ENCODE assay signal across 8 cellular contexts in the genomic region with DNA sequence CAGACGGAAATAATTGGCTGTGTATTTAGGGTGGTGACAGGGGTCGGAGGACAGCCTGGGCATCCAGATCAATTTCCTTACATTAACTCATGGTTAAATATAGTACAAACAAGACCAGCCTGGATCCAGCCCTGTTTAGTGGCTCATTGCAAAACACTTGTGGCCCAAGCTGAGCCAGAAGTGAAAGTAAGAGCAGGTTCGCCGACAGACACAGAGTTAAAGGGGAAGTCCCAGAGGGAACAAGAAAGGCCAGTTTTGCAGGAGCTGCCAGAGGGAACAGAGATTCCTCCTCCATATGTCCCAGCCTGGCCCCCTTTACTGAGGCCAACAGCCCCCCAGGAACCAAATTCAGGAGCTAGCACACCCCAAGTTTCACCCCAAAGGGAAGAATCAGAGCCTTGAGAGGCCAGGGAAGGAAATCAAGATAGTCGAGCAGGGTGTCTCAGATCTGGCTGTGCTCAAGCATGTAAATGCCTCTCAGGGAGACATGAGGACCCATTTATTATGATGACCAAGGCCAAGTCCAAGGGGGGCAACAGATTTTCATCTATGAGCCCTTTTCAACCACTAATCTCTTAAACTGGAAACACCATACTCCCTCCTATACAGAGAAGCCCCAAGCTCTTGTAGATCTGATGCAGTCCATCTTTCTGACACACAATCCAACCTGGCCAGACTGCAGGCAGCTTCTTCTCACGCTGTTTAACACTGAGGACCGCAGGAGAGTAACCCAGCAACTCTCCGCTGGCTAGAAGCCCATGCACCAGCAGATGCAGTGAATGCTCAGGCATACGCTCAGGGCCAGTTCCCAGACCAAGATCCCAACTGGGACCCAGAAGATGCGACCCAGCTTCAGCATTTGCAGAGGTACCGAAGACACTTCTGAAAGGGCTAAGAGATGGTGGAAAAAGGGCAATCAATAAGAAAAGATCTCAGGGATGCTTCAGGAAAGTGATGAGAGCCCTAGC. TPM values are rescaled to one million over a fixed set of nuclear protein-coding genes. Genes with fewer than 3 reads are reported as not detected.
A peak's percentile ranks its signal among the peaks of the same experiment; 100 is the strongest.
DNase-seq lines count a peak whose midpoint lies in the region; ATAC-seq and TF ChIP-seq lines count a peak whose summit lies in the region.

No MANE protein-coding gene starts in this region.

- no peaks in the 10 kb centered on the region for H3K36me3 ChIP-seq in BE2C

- no peaks in the 10 kb centered on the region; the same call in 1 of the 2 replicates for H3K4me1 ChIP-seq in BE2C

- TF ChIP-seq CTCF in WI38 (IDR thresholded peaks at IDR 0.05; ENCODE audit: low read depth, low read length) (no peak), fibroblast of the aortic adventitia (IDR thresholded peaks at IDR 0.05; ENCODE audit: insufficient read depth, low read length) (no peak), BE2C (IDR thresholded peaks at IDR 0.05; ENCODE audit: low read depth, low read length) (no peak)

- H3K4me3 ChIP-seq in WI38 (ENCODE audit: low read depth, low read length), result peak overlapping the region; percentile 46
- peak overlapping the region; percentile 33 for H3K4me3 ChIP-seq in fibroblast of the aortic adventitia (ENCODE audit: low read depth, low read length)
- no peak overlapping the region for H3K4me3 ChIP-seq in BE2C (ENCODE audit: low read depth, low read length)

- ATAC-seq in GM19467 (IDR thresholded peaks at IDR 0.05; ENCODE audit: unreplicated experiment) (peak; percentile 96), HG03571 (IDR thresholded peaks at IDR 0.05; ENCODE audit: unreplicated experiment) (peak; percentile 78)

- H3K27me3 ChIP-seq in BE2C, result no peaks in the 10 kb centered on the region

- DNase-seq in DMS53 treated with DMSO at 0.1 percent for 48 hours (lab: John Stamatoyannopoulos, UW; ENCODE audit: unreplicated experiment) (peak; percentile 86), fibroblast of the aortic adventitia (ENCODE audit: low read depth) (peak; percentile 60), renal cortical epithelial cell (ENCODE audit: low read depth) (peak; percentile 76), foreskin melanocyte (no peak), BE2C (no peak)

- no peaks in the 10 kb centered on the region for H3K9me3 ChIP-seq in BE2C

RNA-seq across cellular contexts. Expression of a gene that starts 15.9 kb away (rescaled TPM):
- 14.1 and 20.5 TPM in 2 replicates for total RNA-seq in fibroblast of the aortic adventitia (ENCODE audit: low replicate concordance)
- total RNA-seq in renal cortical epithelial cell, result 15.6 and 19.4 TPM in 2 replicates
- polyA plus RNA-seq in BE2C (2012; ENCODE audit: insufficient read depth, insufficient read length, low read depth), result 8.0 TPM

RNA-seq across cellular contexts. Expression of a gene that starts 16.2 kb away (rescaled TPM):
- total RNA-seq in fibroblast of the aortic adventitia (ENCODE audit: low replicate concordance) (10.8 and 17.7 TPM in 2 replicates), renal cortical epithelial cell (13.5 and 67.9 TPM in 2 replicates)
- polyA plus RNA-seq in BE2C (2012; ENCODE audit: insufficient read depth, insufficient read length, low read depth), result 1.8 TPM

RNA-seq across cellular contexts. Expression of a gene that starts 39.7 kb away (rescaled TPM):
- total RNA-seq in fibroblast of the aortic adventitia (ENCODE audit: low replicate concordance) (89.5 and 161 TPM in 2 replicates), renal cortical epithelial cell (208 and 306 TPM in 2 replicates)
- 305 TPM for polyA plus RNA-seq in BE2C (2012; ENCODE audit: insufficient read depth, insufficient read length, low read depth)

Comparison
In these comparisons a context has a peak if more than half of its experiments do, and no peak if none do; other contexts are left out.
1. DNase-seq: peak in DMS53 treated with DMSO at 0.1 percent for 48 hours (single experiment), fibroblast of the aortic adventitia (single experiment) and renal cortical epithelial cell (single experiment); none in foreskin melanocyte (single experiment) and BE2C (single experiment).